In the genomic region with DNA sequence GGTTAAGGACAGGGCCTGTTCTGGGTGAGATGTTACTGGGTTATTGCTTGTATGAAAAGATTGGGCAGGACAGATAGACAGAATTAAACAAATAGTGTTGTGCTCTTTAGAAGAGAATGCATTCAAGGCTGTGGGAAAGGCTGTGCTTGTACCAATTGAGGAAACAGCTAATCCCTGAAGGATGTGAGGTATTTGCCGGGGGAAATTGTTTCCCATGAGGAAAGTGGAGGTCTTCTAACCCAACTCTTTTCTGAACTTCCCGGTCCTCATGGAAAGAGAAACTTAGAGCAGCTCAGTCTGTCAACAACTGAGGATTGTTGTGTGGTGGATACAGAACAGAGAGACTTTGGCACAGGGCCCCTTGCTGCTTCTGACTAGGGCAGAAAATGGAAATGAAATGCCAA, we compare ENCODE assay signal across 10 cellular contexts. TPM values are rescaled to one million over a fixed set of nuclear protein-coding genes. Genes with fewer than 3 reads are reported as not detected.
DNase-seq lines count a peak whose midpoint lies in the region; ATAC-seq, FAIRE-seq and TF ChIP-seq lines count a peak whose summit lies in the region.
"Had no signal": no experiment of that assay in that cellular context is flagged by ENCODE, and none has a peak within 500 bp of the region (broad histone marks: within the 10 kb centered on the region; RNA-seq: fewer than 3 reads in every experiment).

No MANE protein-coding gene starts in this region.

- no peaks in the 10 kb centered on the region for H3K9me3 Mint-ChIP-seq in activated naive CD4-positive, alpha-beta T cell treated with anti-CD3 and anti-CD28 coated beads, Interleukin-2, amount 10 ng/mL, durations not matched to agents 7 days and 5 days
- H3K9me3 Mint-ChIP-seq in glutamatergic neuron (ENCODE audit: unreplicated experiment), result no peaks in the 10 kb centered on the region

- ATAC-seq in GM18909 (IDR thresholded peaks at IDR 0.05; ENCODE audit: poor library complexity, unreplicated experiment), result no peak

- peaks cover 36% of the 10 kb centered on the region for H3K4me1 Mint-ChIP-seq in activated naive CD4-positive, alpha-beta T cell treated with anti-CD3 and anti-CD28 coated beads, Interleukin-2, amount 10 ng/mL, durations not matched to agents 7 days and 5 days
- no peaks in the 10 kb centered on the region for H3K4me1 Mint-ChIP-seq in glutamatergic neuron (ENCODE audit: low read depth, unreplicated experiment)

- no TSS peak for BruUV-seq in endothelial cell of umbilical vein (replicated peaks; lab: Mats Ljungman, UMichigan)

- in situ Hi-C loops in transverse colon (cut with MboI; ENCODE audit: low pct_ligation_motif_present in 1 of 4, low pct_unique_long_range_greater_than_20kb in 1 of 4, low sequenced_read_pairs in 3 of 4), result no loop called here

- H3K9ac ChIP-seq in endothelial cell of umbilical vein (replicated peaks; ENCODE audit: extremely low read depth, insufficient read depth, low read length), result peak overlapping the region; percentile 22

- H3K79me2 ChIP-seq in endothelial cell of umbilical vein (ENCODE audit: control insufficient read depth, insufficient read depth, low read length), result no peaks in the 10 kb centered on the region

- no peaks in the 10 kb centered on the region for H3K27me3 Mint-ChIP-seq in activated naive CD4-positive, alpha-beta T cell treated with anti-CD3 and anti-CD28 coated beads, Interleukin-2, amount 10 ng/mL, durations not matched to agents 7 days and 5 days
- no peaks in the 10 kb centered on the region for H3K27me3 Mint-ChIP-seq in glutamatergic neuron (ENCODE audit: unreplicated experiment)

- no peak overlapping the region for H3K4me3 Mint-ChIP-seq in activated naive CD4-positive, alpha-beta T cell treated with anti-CD3 and anti-CD28 coated beads, Interleukin-2, amount 10 ng/mL, durations not matched to agents 7 days and 5 days
- no peak overlapping the region for H3K4me3 Mint-ChIP-seq in glutamatergic neuron (ENCODE audit: unreplicated experiment)

- peaks cover 11% of the 10 kb centered on the region for H3K4me1 ChIP-seq in endothelial cell of umbilical vein (ENCODE audit: control insufficient read depth, extremely low read depth, insufficient read depth, low read length)
- H3K4me1 ChIP-seq in transverse colon, result peaks cover 0 to 10% (median 5%) of the 10 kb centered on the region in 4 donors

- intact Hi-C loops in endothelial cell of umbilical vein (cut with micrococcal nuclease), result loop anchor here (1.0 kb wide), 1 partner anchor 9 kb away; a partner anchor contains a TSS
- intact Hi-C loops in transverse colon (cut with DNase I; ENCODE audit: low total_unique reads), result loop anchor here (10.0 kb wide), 1 partner anchor 56 kb away; a partner anchor contains a TSS

- H3K9me3 ChIP-seq in endothelial cell of umbilical vein (replicated peaks; ENCODE audit: control insufficient read depth, insufficient read depth, low read length), result no peaks in the 10 kb centered on the region
- no peaks in the 10 kb centered on the region for H3K9me3 ChIP-seq in transverse colon

- H3K9me1 ChIP-seq in endothelial cell of umbilical vein (replicated peaks; ENCODE audit: control insufficient read depth, extremely low read depth, insufficient read depth, low read length), result no peaks in the 10 kb centered on the region

- CTCF ChIA-PET in activated naive CD4-positive, alpha-beta T cell treated with anti-CD3 and anti-CD28 coated beads, Interleukin-2, amount 10 ng/mL, durations not matched to agents 7 days and 5 days (lab: Charles Lee), result interaction anchor here (0.6 to 1.7 kb wide), 2 partner anchors 19 to 81 kb away, joined by 3 to 4 read pairs; no protein-coding TSS in a partner anchor
- CTCF ChIA-PET in endothelial cell of umbilical vein (lab: Charles Lee), result interaction anchor here (0.6 to 1.3 kb wide), 4 partner anchors 9 to 81 kb away, joined by 3 to 4 read pairs (median 3); a partner anchor contains a TSS

- H3K4me3 ChIP-seq in endothelial cell of umbilical vein (replicated peaks in 1 of 3; ENCODE audit: insufficient read depth in 1 of 3, low read depth in 1 of 3, low read length in 3 of 3) (no peak overlapping the region), transverse colon (no peak overlapping the region)

- dilution Hi-C loops in endothelial cell of umbilical vein (cut with MboI; ENCODE audit: extremely low pct_ligation_motif_present, low sequenced_read_pairs), result no loop called here

- TF ChIP-seq CTCF in endothelial cell of umbilical vein (IDR thresholded peaks at IDR 0.05; ENCODE audit: extremely low read depth in 1 of 2, insufficient read depth in 1 of 2, low read depth in 1 of 2, low read length in 2 of 2) (no peak), transverse colon (IDR thresholded peaks at IDR 0.05) (no peak), glutamatergic neuron (IDR thresholded peaks at IDR 0.05; ENCODE audit: partially characterized antibody, unreplicated experiment) (no peak)

- DNase-seq in activated naive CD4-positive, alpha-beta T cell treated with anti-CD3 and anti-CD28 coated beads, Interleukin-2, amount 10 ng/mL, durations not matched to agents 7 days and 5 days, result no peak
- no peak for DNase-seq in activated naive CD4-positive, alpha-beta T cell treated with anti-CD3 and anti-CD28 coated beads, Interleukin-2, amount 50 U/mL, for 16 hours
- DNase-seq in endothelial cell of umbilical vein (ENCODE audit: low read depth, low spot score) (peak; percentile 94), lung microvascular endothelial cell (ENCODE audit: low read depth in 2 of 2) (peak; percentile 91 to 93), transverse colon (no peak), iPS-NIHi11 (ENCODE audit: low spot score) (no peak), glutamatergic neuron (no peak)

- no peaks in the 10 kb centered on the region for H4K20me1 ChIP-seq in endothelial cell of umbilical vein (replicated peaks; ENCODE audit: control insufficient read depth, extremely low read depth, insufficient read depth, low read length)

- TF ChIP-seq EP300 in transverse colon (IDR thresholded peaks at IDR 0.05; ENCODE audit: low read depth), result no peak

- peak overlapping the region; percentile 2 for H2AFZ ChIP-seq in endothelial cell of umbilical vein (ENCODE audit: low read depth, low read length)

- peak overlapping the region; percentile 28 for H3K4me2 ChIP-seq in endothelial cell of umbilical vein (ENCODE audit: insufficient read depth, low read length)

- peak overlapping the region; percentile 0 for H3K27ac Mint-ChIP-seq in activated naive CD4-positive, alpha-beta T cell treated with anti-CD3 and anti-CD28 coated beads, Interleukin-2, amount 10 ng/mL, durations not matched to agents 7 days and 5 days
- H3K27ac Mint-ChIP-seq in glutamatergic neuron (ENCODE audit: unreplicated experiment), result no peak overlapping the region

- H3K27me3 ChIP-seq in endothelial cell of umbilical vein (ENCODE audit: control insufficient read depth in 2 of 2, insufficient read depth in 2 of 2, low read length in 2 of 2), result no peaks in the 10 kb centered on the region
- no peaks in the 10 kb centered on the region for H3K27me3 ChIP-seq in transverse colon

- no peaks in the 10 kb centered on the region for H3K36me3 ChIP-seq in endothelial cell of umbilical vein (ENCODE audit: control insufficient read depth in 2 of 2, extremely low read depth in 1 of 2, insufficient read depth in 2 of 2, low read length in 2 of 2)
- H3K36me3 ChIP-seq in transverse colon, result no peaks in the 10 kb centered on the region

- H3K36me3 Mint-ChIP-seq in activated naive CD4-positive, alpha-beta T cell treated with anti-CD3 and anti-CD28 coated beads, Interleukin-2, amount 10 ng/mL, durations not matched to agents 7 days and 5 days, result peaks cover 47% of the 10 kb centered on the region
- no peaks in the 10 kb centered on the region for H3K36me3 Mint-ChIP-seq in glutamatergic neuron (ENCODE audit: unreplicated experiment)

- WGBS in transverse colon (ENCODE audit: low coverage in 1 of 2), 2 donors, result 63 to 66% methylated on average over 2 of the region's 2 CpGs

- TF ChIP-seq POLR2A in endothelial cell of umbilical vein (IDR thresholded peaks at IDR 0.05; ENCODE audit: low read depth, low read length), result no peak
- no peak for TF ChIP-seq POLR2A in transverse colon (IDR thresholded peaks at IDR 0.05)

- H3K27ac ChIP-seq in endothelial cell of umbilical vein (ENCODE audit: insufficient read depth, low read depth, low read length), result peak overlapping the region; percentile 47
- peak overlapping the region in 3 of 4 donors; percentile 19 to 43 (median 25) for H3K27ac ChIP-seq in transverse colon

- FAIRE-seq in endothelial cell of umbilical vein (lab: Jason Lieb, UNC), result peak; percentile 80
- FAIRE-seq: A204.1, GM18507 had no signal

- POLR2A ChIA-PET in endothelial cell of umbilical vein (lab: Charles Lee), result interaction anchor here (0.6 to 1.0 kb wide), 2 partner anchors 10 to 25 kb away, joined by 3 read pairs; no protein-coding TSS in a partner anchor

TF ChIP-seq in endothelial cell of umbilical vein, 7 proteins besides CTCF, POLR2A, EP300 and RAD21 (continues in another document):
- TF ChIP-seq POLR2AphosphoS5 (IDR thresholded peaks at IDR 0.05; ENCODE audit: insufficient read depth, low read depth, low read length) (no peak), EZH2 (IDR thresholded peaks at IDR 0.05; ENCODE audit: borderline replicate concordance, low read depth, low read length, severe bottlenecking) (no peak)

RNA-seq across cellular contexts. Expression of a gene that starts 9.5 kb away (rescaled TPM):
- total RNA-seq in endothelial cell of umbilical vein (13.5 and 13.9 TPM in 2 replicates), lung microvascular endothelial cell (10.2 and 11.7 TPM in 2 replicates), transverse colon (10 to 100 TPM in 1 of 4 donors, 1 to 10 TPM in 3; 5.9 to 18.7 (median 9.1) TPM), glutamatergic neuron (ENCODE audit: unreplicated experiment) (27.9 TPM)
- 9.9 and 11.4 TPM in 2 replicates for polyA plus RNA-seq in endothelial cell of umbilical vein
- 8.5 and 9.1 TPM in 2 replicates for polyA plus RNA-seq in endothelial cell of umbilical vein (2011; cell fraction: cytosol; rRNA removed)
- 9.0 and 9.4 TPM in 2 replicates for polyA plus RNA-seq in endothelial cell of umbilical vein (2011; cell fraction: nucleus; rRNA removed)
- polyA plus RNA-seq in endothelial cell of umbilical vein (2012), result 6.7 and 8.4 TPM in 2 replicates
- polyA minus RNA-seq in endothelial cell of umbilical vein, result 23.3 and 32.0 TPM in 2 replicates
- 9.8 TPM for polyA minus RNA-seq in endothelial cell of umbilical vein (2011; cell fraction: cytosol; rRNA and poly(A)+ RNA removed)
- polyA minus RNA-seq in endothelial cell of umbilical vein (2011; cell fraction: nucleus; rRNA and poly(A)+ RNA removed), result 13.2 and 15.7 TPM in 2 replicates

RNA-seq across cellular contexts. Expression of a gene that starts 57.6 kb away (rescaled TPM):
- total RNA-seq in endothelial cell of umbilical vein (20.0 and 21.4 TPM in 2 replicates), lung microvascular endothelial cell (30.8 and 32.3 TPM in 2 replicates), transverse colon (10 to 100 TPM; 11.6 to 32.2 (median 15.9) TPM), glutamatergic neuron (ENCODE audit: unreplicated experiment) (38.3 TPM)
- polyA plus RNA-seq in endothelial cell of umbilical vein, result 22.0 and 26.2 TPM in 2 replicates
- 15.0 and 17.9 TPM in 2 replicates for polyA plus RNA-seq in endothelial cell of umbilical vein (2011; cell fraction: cytosol; rRNA removed)
- 20.6 and 24.9 TPM in 2 replicates for polyA plus RNA-seq in endothelial cell of umbilical vein (2011; cell fraction: nucleus; rRNA removed)
- polyA plus RNA-seq in endothelial cell of umbilical vein (2012), result 13.1 and 14.3 TPM in 2 replicates
- 39.9 and 42.9 TPM in 2 replicates for polyA minus RNA-seq in endothelial cell of umbilical vein
- 2.3 TPM for polyA minus RNA-seq in endothelial cell of umbilical vein (2011; cell fraction: cytosol; rRNA and poly(A)+ RNA removed)
- 24.7 and 29.5 TPM in 2 replicates for polyA minus RNA-seq in endothelial cell of umbilical vein (2011; cell fraction: nucleus; rRNA and poly(A)+ RNA removed)

Comparison
In these comparisons a context has a peak if more than half of its experiments do, and no peak if none do; other contexts are left out.
1. DNase-seq: peak in endothelial cell of umbilical vein (single experiment) and lung microvascular endothelial cell (2 of 2); none in activated naive CD4-positive, alpha-beta T cell treated with anti-CD3 and anti-CD28 coated beads, Interleukin-2, amount 10 ng/mL, durations not matched to agents 7 days and 5 days (single experiment), activated naive CD4-positive, alpha-beta T cell treated with anti-CD3 and anti-CD28 coated beads, Interleukin-2, amount 50 U/mL, for 16 hours (single experiment), transverse colon (single experiment), iPS-NIHi11 (single experiment) and glutamatergic neuron (single experiment).